20 cellular contexts compared by ENCODE assay signal in genomic region chr2:235383272-235383843, GRCh38.
DNase-seq lines count a peak whose midpoint lies in the region; TF ChIP-seq lines count a peak whose summit lies in the region.
"Had no signal": no experiment of that assay in that cellular context is flagged by ENCODE, and none has a peak within 500 bp of the region (broad histone marks: within the 10 kb centered on the region; RNA-seq: fewer than 3 reads in every experiment).

No MANE protein-coding gene starts in this region.

- peaks cover 33% of the 10 kb centered on the region for H3K4me1 Mint-ChIP-seq in neural crest cell
- H3K4me1 Mint-ChIP-seq: CD4-positive, CD25-positive, alpha-beta regulatory T cell had no signal

- TF ChIP-seq CTCF in fibroblast of mammary gland (conservative IDR thresholded peaks at IDR 0.05; ENCODE audit: control insufficient read depth, insufficient read depth, low read depth, low read length) (no peak), neural crest cell (conservative IDR thresholded peaks at IDR 0.05) (no peak)

- no peak overlapping the region for H3K4me3 Mint-ChIP-seq in neural crest cell
- H3K4me3 Mint-ChIP-seq: CD4-positive, CD25-positive, alpha-beta regulatory T cell; GM23338 had no signal

- H3K4me3 ChIP-seq in fibroblast of mammary gland (ENCODE audit: control insufficient read depth, low read depth, low read length) = no peak overlapping the region
- H3K4me3 ChIP-seq: GM23338 had no signal

- H3K27ac Mint-ChIP-seq in neural crest cell (ENCODE audit: unreplicated experiment) = peak overlapping the region; percentile 90
- H3K27ac Mint-ChIP-seq: GM23338 had no signal

- no peaks in the 10 kb centered on the region for H3K9me3 Mint-ChIP-seq in neural crest cell

- H3K36me3 Mint-ChIP-seq in neural crest cell (ENCODE audit: low read depth) = no peaks in the 10 kb centered on the region
- H3K36me3 Mint-ChIP-seq: CD4-positive, CD25-positive, alpha-beta regulatory T cell had no signal

- no peaks in the 10 kb centered on the region for H3K27me3 Mint-ChIP-seq in neural crest cell (ENCODE audit: low read depth)
- H3K27me3 Mint-ChIP-seq: CD4-positive, CD25-positive, alpha-beta regulatory T cell had no signal

- DNase-seq in AG20443 (ENCODE audit: low spot score) (peak; percentile 52), RPMI7951 (ENCODE audit: low read depth) (peak; percentile 38), fibroblast of mammary gland (ENCODE audit: low read depth) (peak; percentile 42), neural crest cell (ENCODE audit: low read depth, low spot score) (no peak), amniotic stem cell (lab: John Stamatoyannopoulos, UW) (no peak), NOMO-1 (lab: John Stamatoyannopoulos, UW; ENCODE audit: unreplicated experiment in 2 of 2) (no peak)
- DNase-seq in activated CD8-positive, alpha-beta memory T cell treated with anti-CD3 and anti-CD28 coated beads, Interleukin-2, amount 50 U/mL, for 4 hours = no peak
- DNase-seq in stimulated activated CD8-positive, alpha-beta memory T cell treated with anti-CD3 and anti-CD28 coated beads, Interleukin-4, amount 100 ng/mL, for 48 hours = no peak
- DNase-seq: BE2C; CD4-positive, CD25-positive, alpha-beta regulatory T cell; DMS79; IMR-90; MV-4-11; NCI-H1694; NCI-H2081; NCI-H2171; NCI-H345; NCI-H774; Right ventricle myocardium superior had no signal

Comparison
In these comparisons a context has a peak if more than half of its experiments do, and no peak if none do; other contexts are left out.
1. DNase-seq: peak in AG20443 (single experiment), RPMI7951 (single experiment) and fibroblast of mammary gland (single experiment); none in neural crest cell (single experiment), activated CD8-positive, alpha-beta memory T cell treated with anti-CD3 and anti-CD28 coated beads, Interleukin-2, amount 50 U/mL, for 4 hours (single experiment), amniotic stem cell (single experiment), NOMO-1 (0 of 2) and stimulated activated CD8-positive, alpha-beta memory T cell treated with anti-CD3 and anti-CD28 coated beads, Interleukin-4, amount 100 ng/mL, for 48 hours (single experiment).